Comparison of ENCODE assay signal across 14 cellular contexts in the genomic region with DNA sequence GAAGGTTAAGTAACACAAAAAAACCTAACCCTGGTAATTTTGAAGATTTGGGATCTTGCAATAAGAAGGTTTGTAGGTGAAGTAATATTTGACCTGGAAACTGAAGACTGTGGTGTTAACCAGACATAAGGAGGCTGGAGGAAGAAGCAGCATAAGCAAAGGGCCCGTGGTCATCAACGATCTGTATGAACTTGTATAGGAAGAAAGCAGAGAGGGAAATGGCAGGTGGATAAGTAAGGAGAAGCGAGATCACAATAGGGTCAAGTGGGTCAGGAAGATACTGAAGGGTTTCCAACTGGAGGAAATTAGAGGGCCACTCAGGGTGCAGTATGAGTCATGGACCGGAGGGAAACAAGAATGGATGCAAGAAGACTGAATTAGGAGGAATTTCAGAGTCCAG.
A peak's percentile ranks its signal among the peaks of the same experiment; 100 is the strongest.
DNase-seq lines count a peak whose midpoint lies in the region; ATAC-seq, FAIRE-seq and TF ChIP-seq lines count a peak whose summit lies in the region.
"Had no signal": no experiment of that assay in that cellular context is flagged by ENCODE, and none has a peak within 500 bp of the region (broad histone marks: within the 10 kb centered on the region; RNA-seq: fewer than 3 reads in every experiment).

No MANE protein-coding gene starts in this region.

- H3K9ac ChIP-seq in IMR-90 (ENCODE audit: low read depth, low read length) = no peak overlapping the region
- H3K9ac ChIP-seq in smooth muscle cell (ENCODE audit: low read depth) = no peak overlapping the region

- H2BK15ac ChIP-seq in IMR-90 (ENCODE audit: low read depth, low read length) = peak overlapping the region; percentile 56; the same call in 1 of the 3 replicates

- no peak overlapping the region for H3K23ac ChIP-seq in IMR-90 (ENCODE audit: low read depth, low read length)

- intact Hi-C loops in IMR-90 (cut with micrococcal nuclease) = loop anchor here (2.0 kb wide), 1 partner anchor 77 kb away; no protein-coding TSS in a partner anchor

- H3F3A ChIP-seq in smooth muscle cell (ENCODE audit: low read depth) = peaks cover 9% of the 10 kb centered on the region

- no peak overlapping the region for H2AK5ac ChIP-seq in IMR-90 (ENCODE audit: low read depth, low read length)

- no peak overlapping the region for H3K27ac ChIP-seq in IMR-90 (ENCODE audit: insufficient read depth, low read length)
- H3K27ac ChIP-seq in smooth muscle cell (ENCODE audit: low read depth) = peak overlapping the region; percentile 80

- TF ChIP-seq RAD21 in IMR-90 (IDR thresholded peaks at IDR 0.05; ENCODE audit: low read length) = no peak

- DNase-seq in IMR-90 (no peak), dermis blood vessel endothelial cell (peak; percentile 8), islet precursor cell (peak; percentile 24), smooth muscle cell (lab: John Stamatoyannopoulos, UW; ENCODE audit: unreplicated experiment) (no peak), HTR-8/SVneo (ENCODE audit: insufficient read length, low spot score) (no peak), CD1c-positive myeloid dendritic cell (ENCODE audit: extremely low spot score) (no peak)
- DNase-seq: C1 segment of cervical spinal cord; CD4-positive, alpha-beta memory T cell; DND-41; GDM1 had no signal

- no peak overlapping the region for H3K18ac ChIP-seq in IMR-90 (ENCODE audit: low read depth, low read length)

- H2BK120ac ChIP-seq in IMR-90 (ENCODE audit: low read depth, low read length) = no peak overlapping the region

- H3K4me3 ChIP-seq in IMR-90 (ENCODE audit: insufficient read depth, low read depth, low read length) = no peak overlapping the region
- H3K4me3 ChIP-seq in smooth muscle cell = no peak overlapping the region

- FAIRE-seq in HTR-8/SVneo (lab: Jason Lieb, UNC) = no peak
- FAIRE-seq: GM12892, H54 had no signal

- TF ChIP-seq CTCF in IMR-90 (conservative IDR thresholded peaks at IDR 0.05; ENCODE audit: low read depth, low read length) (no peak), smooth muscle cell (IDR thresholded peaks at IDR 0.05; ENCODE audit: borderline replicate concordance, insufficient read depth, poor library complexity, severe bottlenecking) (no peak)

- no peak overlapping the region for H4K5ac ChIP-seq in IMR-90 (ENCODE audit: low read depth, low read length)

- H3K9me3 ChIP-seq in IMR-90 (ENCODE audit: control insufficient read depth, insufficient read depth, low read length) (peaks cover 11% of the 10 kb centered on the region), smooth muscle cell (replicated peaks; ENCODE audit: low read depth) (no peaks in the 10 kb centered on the region)

- H2AK9ac ChIP-seq in IMR-90 (replicated peaks; ENCODE audit: low read depth, low read length, poor library complexity) = no peak overlapping the region

- H3K4me1 ChIP-seq in IMR-90 (ENCODE audit: control insufficient read depth, insufficient read depth, low read length) = peaks cover 3% of the 10 kb centered on the region; the same call in 1 of the 2 replicates
- peaks cover 10% of the 10 kb centered on the region for H3K4me1 ChIP-seq in smooth muscle cell (ENCODE audit: low read depth)

- no peak for TF ChIP-seq POLR2A in IMR-90 (IDR thresholded peaks at IDR 0.05; ENCODE audit: low read depth, low read length)

- no peaks in the 10 kb centered on the region for H3K9me1 ChIP-seq in IMR-90 (ENCODE audit: insufficient read depth, low read length)

- H3K79me2 ChIP-seq in smooth muscle cell (ENCODE audit: low read depth) = no peaks in the 10 kb centered on the region

- 82% methylated on average over 4 of the region's 4 CpGs; no CpG with 5 or more reads in 1 of the 2 experiments for WGBS in IMR-90 (ENCODE audit: extremely low coverage in 2 of 2, insufficient read length in 1 of 2), 2 experiments
- 93% methylated on average over 4 of the region's 4 CpGs for WGBS in smooth muscle cell (ENCODE audit: low lambda C conversion rate)

- no peak overlapping the region for H4K91ac ChIP-seq in IMR-90 (ENCODE audit: insufficient read depth, low read depth, low read length)

- no peaks in the 10 kb centered on the region for H3K79me1 ChIP-seq in IMR-90 (ENCODE audit: low read depth in 1 of 2, low read length in 2 of 2)

- H4K8ac ChIP-seq in IMR-90 (ENCODE audit: low read depth in 2 of 2, low read length in 2 of 2) = no peak overlapping the region

- H3K14ac ChIP-seq in IMR-90 (replicated peaks; ENCODE audit: low read depth, low read length) = no peak overlapping the region

- no peak overlapping the region for H2BK5ac ChIP-seq in IMR-90 (ENCODE audit: low read depth, low read length, poor library complexity, severe bottlenecking)

- BruUV-seq in IMR-90 (replicated peaks; lab: Mats Ljungman, UMichigan) = no TSS peak

- no peak overlapping the region for H2AFZ ChIP-seq in IMR-90 (replicated peaks; ENCODE audit: low read length, poor library complexity)
- no peak overlapping the region for H2AFZ ChIP-seq in smooth muscle cell (ENCODE audit: low read depth)

- H3K27me3 ChIP-seq in IMR-90 (ENCODE audit: control insufficient read depth, insufficient read depth, low read length) (peaks cover 55% of the 10 kb centered on the region), smooth muscle cell (ENCODE audit: low read depth) (peaks cover 5% of the 10 kb centered on the region)

- dilution Hi-C loops in IMR-90 (cut with HindIII; ENCODE audit: low sequenced_read_pairs, unreplicated experiment) = no loop called here

- H3K56ac ChIP-seq in IMR-90 (ENCODE audit: extremely low read depth, insufficient read depth, low read length) = no peak overlapping the region

- POLR2A ChIA-PET in IMR-90 (lab: Charles Lee; ENCODE audit: unreplicated experiment) = no interaction called here

- H3K36me3 ChIP-seq in IMR-90 (ENCODE audit: control insufficient read depth, insufficient read depth, low read length) (no peaks in the 10 kb centered on the region), smooth muscle cell (ENCODE audit: low read depth) (no peaks in the 10 kb centered on the region)

- in situ Hi-C loops in IMR-90 (cut with MboI; ENCODE audit: low sequenced_read_pairs) = no loop called here

- CTCF ChIA-PET in IMR-90 (lab: Yijun Ruan, JAX) = no interaction called here

- H4K20me1 ChIP-seq in IMR-90 (ENCODE audit: insufficient read depth, low read length) = no peaks in the 10 kb centered on the region
- no peaks in the 10 kb centered on the region for H4K20me1 ChIP-seq in smooth muscle cell (ENCODE audit: low read depth)

- H3K4me2 ChIP-seq in IMR-90 (ENCODE audit: low read depth, low read length) = no peak overlapping the region
- H3K4me2 ChIP-seq in smooth muscle cell = no peak overlapping the region

- ATAC-seq in IMR-90 (ENCODE audit: low read depth) (no peak), HG02678 (IDR thresholded peaks at IDR 0.05; ENCODE audit: unreplicated experiment) (no peak)
- ATAC-seq: HCT116 had no signal

- H2BK20ac ChIP-seq in IMR-90 (ENCODE audit: low read depth, low read length) = no peak overlapping the region

- no peak overlapping the region for H3K4ac ChIP-seq in IMR-90 (ENCODE audit: low read depth, low read length)

TF ChIP-seq in IMR-90, 13 proteins besides CTCF, POLR2A, EP300 and RAD21:
- TF ChIP-seq RFX5 (IDR thresholded peaks at IDR 0.05; ENCODE audit: low read depth, low read length) (no peak), MAFK (IDR thresholded peaks at IDR 0.05; ENCODE audit: low read depth, low read length) (no peak), SMC3 (IDR thresholded peaks at IDR 0.05; ENCODE audit: low read depth, low read length) (no peak), CEBPB (IDR thresholded peaks at IDR 0.05; ENCODE audit: low read depth, low read length) (no peak)
TF ChIP-seq in IMR-90: peak in this region for 0.

Comparison
In these comparisons a context has a peak if more than half of its experiments do, and no peak if none do; other contexts are left out.
1. DNase-seq: peak in dermis blood vessel endothelial cell (single experiment) and islet precursor cell (single experiment); none in IMR-90 (single experiment), smooth muscle cell (single experiment), HTR-8/SVneo (single experiment) and CD1c-positive myeloid dendritic cell (single experiment).